In genomic region chr17:13541032-13541480, GRCh38 we compare ENCODE assay signal across 13 cellular contexts.
DNase-seq lines count a peak whose midpoint lies in the region; ATAC-seq, FAIRE-seq and TF ChIP-seq lines count a peak whose summit lies in the region.
"Had no signal": no experiment of that assay in that cellular context is flagged by ENCODE, and none has a peak within 500 bp of the region (broad histone marks: within the 10 kb centered on the region; RNA-seq: fewer than 3 reads in every experiment).

No MANE protein-coding gene starts in this region.

- intact Hi-C loops in right cardiac atrium (cut with DNase I) = no loop called here

- WGBS in right cardiac atrium = 55% methylated on average over 2 of the region's 2 CpGs

- no peaks in the 10 kb centered on the region for H3K4me1 Mint-ChIP-seq in CD8-positive, alpha-beta memory T cell

- H3K4me3 ChIP-seq in CD8-positive, alpha-beta memory T cell (ENCODE audit: low read length) = no peak overlapping the region
- H3K4me3 ChIP-seq in osteoblast (ENCODE audit: insufficient read depth, low read length) (no peak overlapping the region), right cardiac atrium (ENCODE audit: low read length) (no peak overlapping the region)
- H3K4me3 ChIP-seq: body of pancreas, right lobe of liver, uterus had no signal

- H3K9me3 Mint-ChIP-seq in CD8-positive, alpha-beta memory T cell = peaks cover 0 to 1% (median 0%) of the 10 kb centered on the region in 5 donors

- no peak for DNase-seq in CD8-positive, alpha-beta memory T cell
- DNase-seq in osteoblast (ENCODE audit: insufficient read length, low spot score, missing footprints) = peak; percentile 90
- no peak for DNase-seq in NCI-H526 (lab: John Stamatoyannopoulos, UW)
- DNase-seq in GOT3 (lab: John Stamatoyannopoulos, UW) = no peak
- DNase-seq in Kasumi-1 (lab: John Stamatoyannopoulos, UW) = no peak
- no peak for DNase-seq in right cardiac atrium
- DNase-seq: NCI-H748 treated with DMSO at 0.1 percent for 48 hours, right lobe of liver had no signal

- peaks cover 2 to 9% of the 10 kb centered on the region in 2 donors for H3K27me3 Mint-ChIP-seq in CD8-positive, alpha-beta memory T cell

- POLR2A ChIA-PET in CD8-positive, alpha-beta memory T cell (lab: Charles Lee) = no interaction called here

- H3K79me2 ChIP-seq in osteoblast (ENCODE audit: insufficient read depth, low read length) = peaks cover 20% of the 10 kb centered on the region

- no peaks in the 10 kb centered on the region for H3K9me3 ChIP-seq in CD8-positive, alpha-beta memory T cell (ENCODE audit: low read length)
- H3K9me3 ChIP-seq in osteoblast (ENCODE audit: low read depth, low read length) (peaks cover 3% of the 10 kb centered on the region), right cardiac atrium (ENCODE audit: control insufficient read depth, low read length) (no peaks in the 10 kb centered on the region)
- H3K9me3 ChIP-seq: body of pancreas, right lobe of liver, uterus had no signal

- peak; percentile 70 for FAIRE-seq in endometrium (lab: Jason Lieb, UNC)

- peak overlapping the region; percentile 51 for H3K27ac ChIP-seq in CD8-positive, alpha-beta memory T cell (ENCODE audit: low read depth, low read length)
- H3K27ac ChIP-seq in osteoblast (ENCODE audit: low read depth, low read length) (peak overlapping the region; percentile 90), right cardiac atrium (ENCODE audit: low read length) (no peak overlapping the region)
- H3K27ac ChIP-seq: body of pancreas, right lobe of liver had no signal

- no peaks in the 10 kb centered on the region for H3K36me3 ChIP-seq in CD8-positive, alpha-beta memory T cell (ENCODE audit: insufficient read depth, low read length)
- H3K36me3 ChIP-seq in osteoblast (ENCODE audit: insufficient read depth, low read length) = peaks cover 12% of the 10 kb centered on the region
- H3K36me3 ChIP-seq: right lobe of liver, uterus had no signal

- no peaks in the 10 kb centered on the region for H3K27me3 ChIP-seq in CD8-positive, alpha-beta memory T cell (ENCODE audit: insufficient read depth, low read length, poor library complexity, severe bottlenecking)
- H3K27me3 ChIP-seq in osteoblast (ENCODE audit: insufficient read depth, low read length) = no peaks in the 10 kb centered on the region
- no peaks in the 10 kb centered on the region for H3K27me3 ChIP-seq in right cardiac atrium (ENCODE audit: control insufficient read depth, insufficient read depth)
- H3K27me3 ChIP-seq: body of pancreas, right lobe of liver, uterus had no signal

- H3K4me2 ChIP-seq in osteoblast (ENCODE audit: insufficient read depth, low read length) = peak overlapping the region; percentile 75

- no peak overlapping the region for H3K27ac Mint-ChIP-seq in CD8-positive, alpha-beta memory T cell
- H3K27ac Mint-ChIP-seq: T-helper 1 cell treated with Interleukin-12 subunit alpha and Interleukin-12 subunit beta and Interleukin-4 antibody, amounts not matched to agents 30 μg/mL and 1 μg/mL, for 36 hours had no signal

- H2AFZ ChIP-seq in osteoblast (ENCODE audit: low read length) = no peak overlapping the region

- TF ChIP-seq CTCF in osteoblast (IDR thresholded peaks at IDR 0.05; ENCODE audit: extremely low read depth, low read depth, low read length) = no peak

- no peaks in the 10 kb centered on the region for H3K4me1 ChIP-seq in CD8-positive, alpha-beta memory T cell (ENCODE audit: insufficient read depth, low read length)
- peaks cover 60% of the 10 kb centered on the region for H3K4me1 ChIP-seq in osteoblast (ENCODE audit: insufficient read depth, low read length)
- H3K4me1 ChIP-seq in right cardiac atrium (ENCODE audit: control insufficient read depth, insufficient read depth, low read length) = no peaks in the 10 kb centered on the region
- H3K4me1 ChIP-seq: body of pancreas, right lobe of liver, uterus had no signal

- CTCF ChIA-PET in CD8-positive, alpha-beta memory T cell (lab: Charles Lee) = no interaction called here

- H3K4me3 Mint-ChIP-seq in CD8-positive, alpha-beta memory T cell = no peak overlapping the region
- H3K4me3 Mint-ChIP-seq: T-helper 1 cell treated with Interleukin-12 subunit alpha and Interleukin-12 subunit beta and Interleukin-4 antibody, amounts not matched to agents 30 μg/mL and 1 μg/mL, for 36 hours had no signal

- no peak for ATAC-seq in right cardiac atrium
- ATAC-seq: body of pancreas, right lobe of liver had no signal

- no peaks in the 10 kb centered on the region for H4K20me1 ChIP-seq in osteoblast (ENCODE audit: insufficient read depth, low read length)

- H3K36me3 Mint-ChIP-seq in CD8-positive, alpha-beta memory T cell = no peaks in the 10 kb centered on the region

TF ChIP-seq in PFSK-1, 5 proteins besides CTCF, POLR2A, EP300 and RAD21:
- TF ChIP-seq SIN3A (IDR thresholded peaks at IDR 0.05; ENCODE audit: borderline replicate concordance, insufficient read depth, low read length) = no peak
- TF ChIP-seq FOXP2 (optimal IDR thresholded peaks at IDR 0.05; ENCODE audit: borderline replicate concordance, extremely low read depth, extremely low read length, insufficient read depth) = no peak
- 0 out of 2 replicates have a peak, but pooled peaks have one; percentile 33 for TF ChIP-seq POLR2AphosphoS5 (IDR thresholded peaks at IDR 0.05; ENCODE audit: low read depth, low read length)
